ENCODE assay signal across 1 cellular context in the genomic region with DNA sequence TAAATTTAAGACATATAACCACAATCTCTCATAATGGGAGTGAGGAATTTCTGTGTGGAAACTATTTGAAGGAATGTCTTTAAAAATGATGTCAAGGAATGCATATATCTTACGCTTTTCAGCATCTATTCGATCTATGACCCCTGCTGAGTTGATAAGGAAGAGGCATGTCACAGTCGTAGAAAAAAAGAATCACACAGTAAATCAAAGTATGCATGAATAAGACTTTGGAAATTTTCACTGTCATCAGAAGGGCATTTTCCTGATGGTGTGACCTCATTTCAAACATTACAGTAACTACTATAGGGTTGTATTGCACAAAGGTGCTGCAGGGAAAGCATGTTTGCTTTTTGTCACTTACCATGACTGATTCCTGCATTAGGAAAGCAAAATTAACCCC.
TF ChIP-seq lines count a peak whose summit lies in the region.

No MANE protein-coding gene starts in this region.

TF ChIP-seq in HepG2, 621 proteins besides CTCF, POLR2A, EP300 and RAD21 (continued from another document):
- TF ChIP-seq SIN3A (IDR thresholded peaks at IDR 0.05; ENCODE audit: borderline replicate concordance, low read depth, low read length): no peak
- no peak for TF ChIP-seq ZFP62 (CRISPR knock-in tag; IDR thresholded peaks at IDR 0.05)
- no peak for TF ChIP-seq TARDBP (CRISPR knock-in tag; IDR thresholded peaks at IDR 0.05)
- no peak for TF ChIP-seq CEBPB (IDR thresholded peaks at IDR 0.05; ENCODE audit: borderline replicate concordance, low read depth, low read length)
- TF ChIP-seq KDM4B (CRISPR knock-in tag; IDR thresholded peaks at IDR 0.05): no peak
- no peak for TF ChIP-seq ZNF761 (CRISPR knock-in tag; conservative IDR thresholded peaks at IDR 0.05)
- TF ChIP-seq ZNF446 (CRISPR knock-in tag; IDR thresholded peaks at IDR 0.05): no peak
- TF ChIP-seq FOXP1 (IDR thresholded peaks at IDR 0.05): no peak
- TF ChIP-seq FOXP1 (CRISPR knock-in tag; IDR thresholded peaks at IDR 0.05): no peak
- TF ChIP-seq E2F2 (CRISPR knock-in tag; IDR thresholded peaks at IDR 0.05; ENCODE audit: borderline replicate concordance): no peak
